In genomic region chr5:177455661-177456590, GRCh38 we compare ENCODE assay signal across 8 cellular contexts. TPM values are rescaled to one million over a fixed set of nuclear protein-coding genes. Genes with fewer than 3 reads are reported as not detected.
DNase-seq lines count a peak whose midpoint lies in the region; ATAC-seq and TF ChIP-seq lines count a peak whose summit lies in the region.

No MANE protein-coding gene starts in this region.

- peaks cover 11% of the 10 kb centered on the region for H3K4me1 Mint-ChIP-seq in activated CD4-positive, alpha-beta memory T cell treated with anti-CD3 and anti-CD28 coated beads for 36 hours (ENCODE audit: low read depth)

- POLR2A ChIA-PET in activated CD4-positive, alpha-beta memory T cell treated with anti-CD3 and anti-CD28 coated beads for 36 hours (lab: Charles Lee), result interaction anchor here (0.7 to 5.2 kb wide), 18 partner anchors 10 to 98 kb away, joined by 3 to 54 read pairs (median 5); partner anchors contain the start of genes DBN1, GRK6, PDLIM7 and PRR7

- 1% methylated on average over 73 to 76 of the region's 76 CpGs for WGBS in lung, 2 donors

- no peaks in the 10 kb centered on the region for H3K9me3 ChIP-seq in BE2C
- no peaks in the 10 kb centered on the region for H3K9me3 ChIP-seq in lung (ENCODE audit: control insufficient read depth in 2 of 2, insufficient read depth in 1 of 2, low read length in 1 of 2)

- no peaks in the 10 kb centered on the region for H3K27me3 Mint-ChIP-seq in activated CD4-positive, alpha-beta memory T cell treated with anti-CD3 and anti-CD28 coated beads for 36 hours

- peak; percentile 0 for ATAC-seq in HG03521 (IDR thresholded peaks at IDR 0.05; ENCODE audit: unreplicated experiment)
- peak; percentile 63 for ATAC-seq in lung (ENCODE audit: insufficient read depth, low FRiP score)

- peak overlapping the region; percentile 75 for H3K27ac Mint-ChIP-seq in activated CD4-positive, alpha-beta memory T cell treated with anti-CD3 and anti-CD28 coated beads for 36 hours

- H3K4me3 Mint-ChIP-seq in activated CD4-positive, alpha-beta memory T cell treated with anti-CD3 and anti-CD28 coated beads for 36 hours, result peak overlapping the region; percentile 78

- DNase-seq in BE2C (peak; percentile 96), GM19238 (ENCODE audit: insufficient read length, low spot score) (peak; percentile 97), NCI-H82 (lab: John Stamatoyannopoulos, UW) (peak; percentile 95), ecto neural progenitor cell (ENCODE audit: low spot score) (peak; percentile 97), lung (ENCODE audit: low spot score) (peak; percentile 95)
- DNase-seq in activated CD4-positive, alpha-beta memory T cell treated with anti-CD3 and anti-CD28 coated beads for 36 hours, result peak; percentile 97
- DNase-seq in stimulated activated CD4-positive, alpha-beta T cell treated with anti-CD3 and anti-CD28 coated beads, TNF-alpha, amount 100 ng/mL, for 4 hours (ENCODE audit: low read depth in 3 of 3), result peak; percentile 91 to 99 (median 97)

- H3K27me3 ChIP-seq in BE2C, result no peaks in the 10 kb centered on the region
- H3K27me3 ChIP-seq in lung (ENCODE audit: control insufficient read depth, insufficient read depth), result no peaks in the 10 kb centered on the region

- H3K4me3 ChIP-seq in BE2C (ENCODE audit: low read depth, low read length) (peak overlapping the region; percentile 73), lung (peak overlapping the region; percentile 36)

- intact Hi-C loops in activated CD4-positive, alpha-beta memory T cell treated with anti-CD3 and anti-CD28 coated beads for 36 hours (cut with micrococcal nuclease), result loop anchor here (1.0 to 2.0 kb wide), 5 partner anchors 17 to 323 kb away; partner anchors contain the start of genes DBN1, NSD1 and PDLIM7

- no peaks in the 10 kb centered on the region for H3K9me3 Mint-ChIP-seq in activated CD4-positive, alpha-beta memory T cell treated with anti-CD3 and anti-CD28 coated beads for 36 hours

- peak overlapping the region; percentile 36 to 37 for H3K27ac ChIP-seq in lung (ENCODE audit: low read depth in 1 of 2, low read length in 1 of 2)

- H3K36me3 ChIP-seq in BE2C (peaks cover 36% of the 10 kb centered on the region), lung (ENCODE audit: control insufficient read depth in 2 of 2, insufficient read depth in 2 of 2, low read length in 2 of 2) (peaks cover 0 to 9% of the 10 kb centered on the region in 2 donors)

- no peaks in the 10 kb centered on the region for H3K36me3 Mint-ChIP-seq in activated CD4-positive, alpha-beta memory T cell treated with anti-CD3 and anti-CD28 coated beads for 36 hours

- H3K4me1 ChIP-seq in BE2C (peaks cover 30% of the 10 kb centered on the region), lung (ENCODE audit: control insufficient read depth in 2 of 2, insufficient read depth in 2 of 2, low read length in 2 of 2) (peaks cover 0 to 11% of the 10 kb centered on the region in 2 donors)

- CTCF ChIA-PET in activated CD4-positive, alpha-beta memory T cell treated with anti-CD3 and anti-CD28 coated beads for 36 hours (lab: Charles Lee), result interaction anchor here (0.6 to 29.1 kb wide), 43 partner anchors 11 to 154 kb away, joined by 3 to 624 read pairs (median 9); partner anchors contain the start of genes DDX41, F12, GRK6 and LMAN2

- TF ChIP-seq CTCF in BE2C (IDR thresholded peaks at IDR 0.05; ENCODE audit: low read depth, low read length) (peak; percentile 89), lung (IDR thresholded peaks at IDR 0.05; ENCODE audit: control extremely low read depth, extremely low read depth) (peak; percentile 86)

RNA-seq across cellular contexts. Expression of gene PRR7, which starts 9.3 kb away (rescaled TPM):
- polyA plus RNA-seq in BE2C (2012; ENCODE audit: insufficient read depth, insufficient read length, low read depth), result 84.9 TPM
- 10 to 100 TPM; 13.3 to 13.6 TPM for total RNA-seq in activated CD4-positive, alpha-beta memory T cell treated with anti-CD3 and anti-CD28 coated beads for 36 hours
- 1 to 10 TPM; 2.9 to 7.2 TPM for total RNA-seq in lung
- 1 to 10 TPM; 1.9 to 5.0 TPM for polyA plus RNA-seq in lung

RNA-seq across cellular contexts. Expression of gene DBN1, which starts 17.5 kb away (rescaled TPM):
- polyA plus RNA-seq in BE2C (2012; ENCODE audit: insufficient read depth, insufficient read length, low read depth), result 454 TPM
- 10 to 100 TPM; 12.1 to 15.9 TPM for total RNA-seq in activated CD4-positive, alpha-beta memory T cell treated with anti-CD3 and anti-CD28 coated beads for 36 hours
- total RNA-seq in lung, result 10 to 100 TPM; 36.5 to 38.3 TPM
- 10 to 100 TPM; 18.7 to 24.1 TPM for polyA plus RNA-seq in lung

RNA-seq across cellular contexts. Expression of gene GRK6, which starts 29.4 kb away (rescaled TPM):
- polyA plus RNA-seq in BE2C (2012; ENCODE audit: insufficient read depth, insufficient read length, low read depth), result 58.6 TPM
- 100 to 1,000 TPM; 177 to 178 TPM for total RNA-seq in activated CD4-positive, alpha-beta memory T cell treated with anti-CD3 and anti-CD28 coated beads for 36 hours
- 10 to 100 TPM; 22.4 to 58.1 TPM for total RNA-seq in lung
- 10 to 100 TPM; 20.7 to 68.0 TPM for polyA plus RNA-seq in lung

RNA-seq across cellular contexts. Expression of gene PDLIM7, which starts 41.5 kb away (rescaled TPM):
- 84.1 TPM for polyA plus RNA-seq in BE2C (2012; ENCODE audit: insufficient read depth, insufficient read length, low read depth)
- 10 to 100 TPM; 50.2 to 56.6 TPM for total RNA-seq in activated CD4-positive, alpha-beta memory T cell treated with anti-CD3 and anti-CD28 coated beads for 36 hours
- 100 to 1,000 TPM in 1 of 2 donors, 10 to 100 TPM in 1; 49.2 to 124 TPM for total RNA-seq in lung
- polyA plus RNA-seq in lung, result 100 to 1,000 TPM in 1 of 2 donors, 10 to 100 TPM in 1; 65.5 to 102 TPM

RNA-seq across cellular contexts. Expression of gene F12, which starts 46.6 kb away (rescaled TPM):
- polyA plus RNA-seq in BE2C (2012; ENCODE audit: insufficient read depth, insufficient read length, low read depth), result 68.2 TPM
- total RNA-seq in activated CD4-positive, alpha-beta memory T cell treated with anti-CD3 and anti-CD28 coated beads for 36 hours, result 1 to 10 TPM; 5.1 to 5.9 TPM
- 1 to 10 TPM in 1 of 2 donors, not detected in 1; 1.4 TPM for total RNA-seq in lung
- polyA plus RNA-seq in lung, result 1 to 10 TPM; 1.3 to 1.7 TPM

Comparison
In these comparisons a context has a peak if more than half of its experiments do, and no peak if none do; other contexts are left out.
1. Peak in every context shown above with its lines: DNase-seq, ATAC-seq, H3K4me3 ChIP-seq and H3K27ac ChIP-seq.